ENCODE assay signal across 11 cellular contexts in genomic region chr1:40399984-40400704, GRCh38. TPM values are rescaled to one million over a fixed set of nuclear protein-coding genes. Genes with fewer than 3 reads are reported as not detected.
DNase-seq lines count a peak whose midpoint lies in the region; ATAC-seq and TF ChIP-seq lines count a peak whose summit lies in the region.
"Had no signal": no experiment of that assay in that cellular context is flagged by ENCODE, and none has a peak within 500 bp of the region (broad histone marks: within the 10 kb centered on the region; RNA-seq: fewer than 3 reads in every experiment).

No MANE protein-coding gene starts in this region.

- no peak overlapping the region for H3K4me3 ChIP-seq in CD8-positive, alpha-beta T cell (ENCODE audit: low read depth, low read length)
- H3K4me3 ChIP-seq in ascending aorta: no peak overlapping the region
- no peak overlapping the region for H3K4me3 ChIP-seq in coronary artery

- peak overlapping the region; percentile 84 for H3K27ac Mint-ChIP-seq in CD8-positive, alpha-beta T cell
- peak overlapping the region in 1 of 3 experiments; percentile 34; a peak in 1 of 7 replicates for H3K27ac Mint-ChIP-seq in H9

- no peak overlapping the region for H4K8ac ChIP-seq in H9 (replicated peaks; ENCODE audit: insufficient read length, low read depth, low read length)

- H3K18ac ChIP-seq in H9 (ENCODE audit: insufficient read length, low read depth, low read length): no peak overlapping the region

- no CpG with 5 or more reads among the region's 4 CpGs for WGBS in H9 (ENCODE audit: extremely low coverage, insufficient read length, low lambda C conversion rate)

- H3K4me3 Mint-ChIP-seq in CD8-positive, alpha-beta T cell: peak overlapping the region; percentile 44
- H3K4me3 Mint-ChIP-seq in H9: no peak overlapping the region

- H2AFZ ChIP-seq in H9 (ENCODE audit: low read length): no peak overlapping the region

- H3K27ac ChIP-seq in CD8-positive, alpha-beta T cell (ENCODE audit: low read depth, low read length): no peak overlapping the region
- no peak overlapping the region for H3K27ac ChIP-seq in ascending aorta
- H3K27ac ChIP-seq in H9 (ENCODE audit: insufficient read length, low read depth, low read length): no peak overlapping the region
- peak overlapping the region in 1 of 2 donors; percentile 58 for H3K27ac ChIP-seq in coronary artery

- H4K5ac ChIP-seq in H9 (ENCODE audit: insufficient read length, low read depth, low read length): no peak overlapping the region

- no peak overlapping the region for H4K91ac ChIP-seq in H9 (ENCODE audit: insufficient read length, low read depth, low read length)

- H3K4me1 Mint-ChIP-seq in CD8-positive, alpha-beta T cell (ENCODE audit: low read depth): peaks cover 91% of the 10 kb centered on the region
- H3K4me1 Mint-ChIP-seq in H9: no peaks in the 10 kb centered on the region

- TF ChIP-seq CTCF in CD8-positive, alpha-beta T cell (IDR thresholded peaks at IDR 0.05): no peak
- TF ChIP-seq CTCF in ascending aorta (IDR thresholded peaks at IDR 0.05): no peak
- no peak for TF ChIP-seq CTCF in H9 (conservative IDR thresholded peaks at IDR 0.05)
- no peak for TF ChIP-seq CTCF in coronary artery (IDR thresholded peaks at IDR 0.05)

- H4K20me1 ChIP-seq in H9 (ENCODE audit: control insufficient read depth, insufficient read depth, insufficient read length): no peaks in the 10 kb centered on the region

- H2BK120ac ChIP-seq in H9 (ENCODE audit: low read depth, low read length, poor library complexity, severe bottlenecking): no peak overlapping the region

- H3K23ac ChIP-seq in H9 (ENCODE audit: insufficient read length, low read depth, low read length): no peak overlapping the region

- H2AK5ac ChIP-seq in H9 (ENCODE audit: insufficient read length, low read length): no peak overlapping the region

- ATAC-seq in CD8-positive, alpha-beta T cell: no peak
- ATAC-seq in GM19372 (IDR thresholded peaks at IDR 0.05; ENCODE audit: low read depth, unreplicated experiment) (peak; percentile 57), HG03558 (IDR thresholded peaks at IDR 0.05; ENCODE audit: extremely low read depth, unreplicated experiment) (peak; percentile 48)

- no peak overlapping the region for H2BK20ac ChIP-seq in H9 (ENCODE audit: low read depth, low read length, poor library complexity, severe bottlenecking)

- no peak overlapping the region for H3K14ac ChIP-seq in H9 (ENCODE audit: insufficient read depth, low read length)

- no peaks in the 10 kb centered on the region for H3K9me3 ChIP-seq in CD8-positive, alpha-beta T cell (ENCODE audit: low read length)
- H3K9me3 ChIP-seq in ascending aorta: no peaks in the 10 kb centered on the region
- no peaks in the 10 kb centered on the region for H3K9me3 ChIP-seq in H9 (ENCODE audit: control insufficient read depth, low read depth, low read length)

- H3K4me1 ChIP-seq in CD8-positive, alpha-beta T cell (ENCODE audit: insufficient read depth, low read length): peaks cover 93% of the 10 kb centered on the region
- peaks cover 0 to 3% of the 10 kb centered on the region in 2 donors for H3K4me1 ChIP-seq in ascending aorta
- no peaks in the 10 kb centered on the region for H3K4me1 ChIP-seq in H9 (ENCODE audit: insufficient read depth, low read length)

- no peaks in the 10 kb centered on the region for H3K27me3 ChIP-seq in CD8-positive, alpha-beta T cell (ENCODE audit: insufficient read depth, low read length)
- H3K27me3 ChIP-seq in ascending aorta (no peaks in the 10 kb centered on the region), H9 (ENCODE audit: insufficient read depth, low read length) (no peaks in the 10 kb centered on the region)

- H2BK5ac ChIP-seq in H9 (ENCODE audit: insufficient read length, low read length): no peak overlapping the region

- no peaks in the 10 kb centered on the region for H3K79me2 ChIP-seq in H9 (ENCODE audit: insufficient read depth, low read length)

- H3K36me3 ChIP-seq in CD8-positive, alpha-beta T cell (ENCODE audit: insufficient read depth, low read length): no peaks in the 10 kb centered on the region
- H3K36me3 ChIP-seq in ascending aorta: no peaks in the 10 kb centered on the region

- peaks cover 39% of the 10 kb centered on the region for H3K36me3 Mint-ChIP-seq in CD8-positive, alpha-beta T cell
- no peaks in the 10 kb centered on the region for H3K36me3 Mint-ChIP-seq in H9 (ENCODE audit: insufficient read depth in 1 of 3, low read depth in 3 of 3)

- CTCF ChIA-PET in CD8-positive, alpha-beta T cell (lab: Charles Lee): interaction anchor here (0.5 to 4.1 kb wide), 13 partner anchors 8 to 817 kb away, joined by 3 to 19 read pairs (median 4); partner anchors contain the start of gene SMAP2

- no peak overlapping the region for H2BK12ac ChIP-seq in H9 (ENCODE audit: insufficient read length, low read depth, low read length)

- intact Hi-C loops in CD8-positive, alpha-beta T cell (cut with DNase I, micrococcal nuclease): no loop called here
- intact Hi-C loops in ascending aorta (cut with DNase I): loop anchor here (5.0 kb wide), 1 partner anchor 63 kb away; no protein-coding TSS in a partner anchor

- POLR2A ChIA-PET in CD8-positive, alpha-beta T cell (lab: Charles Lee): interaction anchor here (0.6 to 2.0 kb wide), 9 partner anchors 10 to 278 kb away, joined by 3 to 7 read pairs (median 3); no protein-coding TSS in a partner anchor

- no peak overlapping the region for H2BK15ac ChIP-seq in H9 (ENCODE audit: low read depth, low read length)

- no peaks in the 10 kb centered on the region for H3K27me3 Mint-ChIP-seq in CD8-positive, alpha-beta T cell (ENCODE audit: low read depth)
- H3K27me3 Mint-ChIP-seq in H9 (ENCODE audit: low read depth): no peaks in the 10 kb centered on the region

- no peak overlapping the region for H3K9ac ChIP-seq in H9 (ENCODE audit: extremely low read depth, insufficient read length, low read length)

- H3K79me1 ChIP-seq in H9 (ENCODE audit: insufficient read depth, low read depth, low read length, poor library complexity, severe bottlenecking): no peaks in the 10 kb centered on the region

- H3K4ac ChIP-seq in H9 (ENCODE audit: low read depth, low read length): no peak overlapping the region

- no peak overlapping the region for H3T11ph ChIP-seq in H9 (ENCODE audit: low read length)

- H3K56ac ChIP-seq in H9 (ENCODE audit: insufficient read length, low read depth, low read length): no peak overlapping the region

- H3K9me3 Mint-ChIP-seq in CD8-positive, alpha-beta T cell: no peaks in the 10 kb centered on the region
- H3K9me3 Mint-ChIP-seq in H9: no peaks in the 10 kb centered on the region

- H3K4me2 ChIP-seq in H9 (ENCODE audit: insufficient read depth, insufficient read length, low read length): no peak overlapping the region

- no peak for DNase-seq in CD8-positive, alpha-beta T cell
- DNase-seq in fibroblast of peridontal ligament (ENCODE audit: extremely low read depth) (peak; percentile 33), SHP77 treated with DMSO at 0.1 percent for 48 hours (lab: John Stamatoyannopoulos, UW) (no peak), ascending aorta (ENCODE audit: low spot score in 2 of 2) (no peak), H9 (no peak), coronary artery (ENCODE audit: low spot score) (no peak)
- DNase-seq: cerebellar nuclear complex, EL, kidney had no signal

- H3K23me2 ChIP-seq in H9 (ENCODE audit: insufficient read length, low read depth, low read length, poor library complexity, severe bottlenecking): no peaks in the 10 kb centered on the region

RNA-seq across cellular contexts. Expression of gene SMAP2, which starts 26.6 kb away (rescaled TPM):
- 100 to 1,000 TPM; 167 to 171 TPM for total RNA-seq in CD8-positive, alpha-beta T cell
- total RNA-seq in ascending aorta (33.5 TPM), H9 (2021) (8.2 and 8.7 TPM in 2 replicates)

RNA-seq across cellular contexts. Expression of gene ZFP69B, which starts 50.1 kb away (rescaled TPM):
- 1 to 10 TPM; 3.4 to 4.2 TPM for total RNA-seq in CD8-positive, alpha-beta T cell
- 3.8 TPM for total RNA-seq in ascending aorta
- 16.2 and 17.5 TPM in 2 replicates for total RNA-seq in H9 (2021)
